Comparison of ENCODE assay signal across 18 cellular contexts in genomic region chr7:159038066-159038465, GRCh38.
"Had no signal": no experiment of that assay in that cellular context is flagged by ENCODE, and none has a peak within 500 bp of the region (broad histone marks: within the 10 kb centered on the region; RNA-seq: fewer than 3 reads in every experiment).

No MANE protein-coding gene starts in this region.

- H3K27ac Mint-ChIP-seq: activated naive CD8-positive, alpha-beta T cell treated with anti-CD3 and anti-CD28 coated beads, Interleukin-2, amount 50 U/mL, for 24 hours; T-helper 2 cell treated with Interferon-gamma antibody and Interleukin-4, amounts not matched to agents 5 μg/mL and 100 μg/mL, for 36 hours; type B pancreatic cell had no signal

- H3K9me3 ChIP-seq: gastrocnemius medialis, neutrophil, prostate gland, right lobe of liver had no signal

- H3K4me1 Mint-ChIP-seq: activated naive CD8-positive, alpha-beta T cell treated with anti-CD3 and anti-CD28 coated beads, Interleukin-2, amount 50 U/mL, for 24 hours had no signal

- H3K27me3 Mint-ChIP-seq: activated naive CD8-positive, alpha-beta T cell treated with anti-CD3 and anti-CD28 coated beads, Interleukin-2, amount 50 U/mL, for 24 hours; type B pancreatic cell had no signal

- H3K27me3 ChIP-seq: gastrocnemius medialis, right lobe of liver had no signal

- ATAC-seq: activated CD4-positive, CD25-positive, alpha-beta regulatory T cell treated with anti-CD3 and anti-CD28 coated beads, Interleukin-2, amount 50 U/mL, for 24 hours; activated naive CD8-positive, alpha-beta T cell treated with anti-CD3 and anti-CD28 coated beads, Interleukin-2, amount 50 U/mL, for 24 hours; gastrocnemius medialis; left ventricle myocardium superior; right lobe of liver had no signal

- H3K4me3 ChIP-seq: coronary artery, gastrocnemius medialis, prostate gland, right lobe of liver had no signal

- H3K4me3 Mint-ChIP-seq: activated naive CD8-positive, alpha-beta T cell treated with anti-CD3 and anti-CD28 coated beads, Interleukin-2, amount 50 U/mL, for 24 hours; T-helper 2 cell treated with Interferon-gamma antibody and Interleukin-4, amounts not matched to agents 5 μg/mL and 100 μg/mL, for 36 hours; type B pancreatic cell had no signal

- DNase-seq: activated CD4-positive, alpha-beta T cell treated with anti-CD3 and anti-CD28 coated beads, Interleukin-2, amount 50 U/mL, for 48 hours; activated naive CD4-positive, alpha-beta T cell treated with Interleukin-2 at 50 U/mL for 16 hours; activated naive CD8-positive, alpha-beta T cell treated with anti-CD3 and anti-CD28 coated beads, Interleukin-2, amount 50 U/mL, for 24 hours; effector memory CD4-positive, alpha-beta T cell; gastrocnemius medialis; islet precursor cell; left ventricle myocardium superior; mesendoderm; stimulated activated CD4-positive, alpha-beta T cell treated with anti-CD3 and anti-CD28 coated beads, Interleukin-2, amount 100 ng/mL, for 24 hours; stimulated activated naive CD4-positive, alpha-beta T cell; substantia nigra had no signal

- H3K36me3 ChIP-seq: gastrocnemius medialis, neutrophil, prostate gland, right lobe of liver had no signal

- H3K9me3 Mint-ChIP-seq: activated naive CD8-positive, alpha-beta T cell treated with anti-CD3 and anti-CD28 coated beads, Interleukin-2, amount 50 U/mL, for 24 hours; T-helper 2 cell treated with Interferon-gamma antibody and Interleukin-4, amounts not matched to agents 5 μg/mL and 100 μg/mL, for 36 hours; type B pancreatic cell had no signal

- H3K36me3 Mint-ChIP-seq: type B pancreatic cell had no signal

- H3K4me1 ChIP-seq: prostate gland, right lobe of liver had no signal

- H3K27ac ChIP-seq: coronary artery, gastrocnemius medialis, neutrophil, prostate gland, right lobe of liver had no signal
